ENCODE assay signal across 8 cellular contexts in the genomic region with DNA sequence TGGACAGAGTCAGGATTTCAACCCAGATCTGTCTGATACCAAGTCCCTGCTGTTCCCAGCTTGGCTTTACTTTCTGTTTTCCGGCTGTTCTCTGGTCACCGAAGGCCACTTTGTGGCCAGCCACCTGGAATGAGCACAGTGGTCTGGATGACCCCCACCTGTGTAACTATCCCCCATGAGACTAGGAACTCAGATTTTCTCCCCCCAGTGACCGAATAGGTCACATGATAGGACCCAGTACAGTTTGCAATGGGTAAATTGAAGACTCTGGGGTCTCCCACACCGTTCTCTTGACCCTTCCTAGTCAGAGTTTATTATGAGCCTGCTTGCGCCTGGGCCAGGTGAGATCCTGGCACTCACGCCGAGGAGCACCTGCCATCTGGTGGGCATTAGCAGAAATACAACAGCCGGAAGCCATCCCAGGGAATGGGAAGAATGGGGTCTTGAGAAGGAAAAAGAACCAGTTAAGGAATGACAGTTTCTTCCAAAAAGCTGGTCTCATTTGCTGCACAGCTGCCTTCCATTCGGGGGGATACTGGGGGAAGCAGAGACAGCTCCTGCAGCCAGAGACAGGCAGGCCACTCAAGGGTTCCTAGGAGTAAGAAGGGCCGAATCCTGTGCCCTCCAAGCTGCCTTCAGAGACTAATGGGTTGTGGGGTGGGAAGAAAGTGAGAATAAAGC. TPM values are rescaled to one million over a fixed set of nuclear protein-coding genes. Genes with fewer than 3 reads are reported as not detected.
DNase-seq lines count a peak whose midpoint lies in the region; ATAC-seq and TF ChIP-seq lines count a peak whose summit lies in the region.

No MANE protein-coding gene starts in this region.

- intact Hi-C loops in Right ventricle myocardium inferior (cut with DNase I) = loop anchor here (1.0 kb wide), 1 partner anchor 65 kb away; no protein-coding TSS in a partner anchor
- intact Hi-C loops in cardiac septum (cut with DNase I) = loop anchor here (1.0 kb wide), 1 partner anchor 65 kb away; no protein-coding TSS in a partner anchor
- intact Hi-C loops in mucosa of descending colon (cut with DNase I, micrococcal nuclease) = loop anchor here (5.0 kb wide), 1 partner anchor 66 kb away; no protein-coding TSS in a partner anchor
- intact Hi-C loops in tibial artery (cut with DNase I; ENCODE audit: low total_unique reads) = loop anchor here (2.0 kb wide), 1 partner anchor 65 kb away; no protein-coding TSS in a partner anchor

- no peak overlapping the region for H3K27ac ChIP-seq in effector memory CD4-positive, alpha-beta T cell (ENCODE audit: insufficient read depth, low read length, poor library complexity, severe bottlenecking)
- peak overlapping the region in 1 of 2 donors; percentile 2 for H3K27ac ChIP-seq in tibial artery

- H3K36me3 ChIP-seq in effector memory CD4-positive, alpha-beta T cell (ENCODE audit: control insufficient read depth, insufficient read depth, low read length) = no peaks in the 10 kb centered on the region
- no peaks in the 10 kb centered on the region for H3K36me3 ChIP-seq in mucosa of descending colon (ENCODE audit: low read depth)
- H3K36me3 ChIP-seq in tibial artery = peaks cover 0 to 20% (median 0%) of the 10 kb centered on the region in 3 donors

- no peaks in the 10 kb centered on the region for H3K9me3 ChIP-seq in effector memory CD4-positive, alpha-beta T cell (ENCODE audit: control insufficient read depth, low read length)
- H3K9me3 ChIP-seq in mucosa of descending colon = no peaks in the 10 kb centered on the region
- H3K9me3 ChIP-seq in tibial artery = no peaks in the 10 kb centered on the region

- ATAC-seq in Right ventricle myocardium inferior = peak; percentile 79
- peak; percentile 92 for ATAC-seq in mucosa of descending colon
- ATAC-seq in HG03039 (IDR thresholded peaks at IDR 0.05; ENCODE audit: unreplicated experiment) = no peak

- TF ChIP-seq CTCF in mucosa of descending colon (IDR thresholded peaks at IDR 0.05) = peak; percentile 75
- peak; percentile 86 to 91 for TF ChIP-seq CTCF in tibial artery (IDR thresholded peaks at IDR 0.05)

- no peaks in the 10 kb centered on the region for H3K27me3 ChIP-seq in effector memory CD4-positive, alpha-beta T cell (replicated peaks; ENCODE audit: control insufficient read depth, insufficient read depth, low read length, poor library complexity, severe bottlenecking)
- H3K27me3 ChIP-seq in tibial artery = no peaks in the 10 kb centered on the region

- H3K4me1 ChIP-seq in effector memory CD4-positive, alpha-beta T cell (ENCODE audit: control insufficient read depth, insufficient read depth, low read length, poor library complexity, severe bottlenecking) = peaks cover 4% of the 10 kb centered on the region
- H3K4me1 ChIP-seq in mucosa of descending colon (ENCODE audit: low read depth) (peaks cover 2% of the 10 kb centered on the region), tibial artery (peaks cover 0 to 21% (median 13%) of the 10 kb centered on the region in 4 donors)

- DNase-seq in Right ventricle myocardium inferior (ENCODE audit: missing footprints) = no peak
- no peak for DNase-seq in cardiac septum (ENCODE audit: low spot score)
- peak; percentile 59 for DNase-seq in NCI-H2227 (lab: John Stamatoyannopoulos, UW; ENCODE audit: unreplicated experiment)
- DNase-seq in activated CD4-positive, alpha-beta T cell treated with anti-CD3 and anti-CD28 coated beads, Interleukin-2, amount 50 U/mL, for 4 hours = peak; percentile 41
- peak; percentile 18 to 38 (median 22) for DNase-seq in effector memory CD4-positive, alpha-beta T cell
- peak in 2 of 3 donors; percentile 57 to 70 for DNase-seq in mucosa of descending colon
- DNase-seq in tibial artery = no peak

- H3K4me3 ChIP-seq in effector memory CD4-positive, alpha-beta T cell (ENCODE audit: insufficient read depth, low read depth, low read length, poor library complexity, severe bottlenecking) = no peak overlapping the region
- H3K4me3 ChIP-seq in mucosa of descending colon (no peak overlapping the region), tibial artery (no peak overlapping the region)

RNA-seq across cellular contexts. Expression of gene PHYHD1, which starts 7.1 kb away (rescaled TPM):
- total RNA-seq in Right ventricle myocardium inferior (30.2 TPM), cardiac septum (21.9 TPM), mucosa of descending colon (10 to 100 TPM in 1 of 3 donors, 1 to 10 TPM in 2; 2.2 to 19.0 (median 5.2) TPM)

RNA-seq across cellular contexts. Expression of gene DOLK, which starts 19.5 kb away (rescaled TPM):
- 7.5 TPM for total RNA-seq in Right ventricle myocardium inferior
- 9.8 TPM for total RNA-seq in cardiac septum
- total RNA-seq in mucosa of descending colon = 1 to 10 TPM; 8.7 to 9.9 (median 9.7) TPM

RNA-seq across cellular contexts. Expression of gene NUP188, which starts 19.6 kb away (rescaled TPM):
- total RNA-seq in Right ventricle myocardium inferior (16.0 TPM), cardiac septum (36.3 TPM), mucosa of descending colon (10 to 100 TPM; 24.4 to 36.7 (median 30.4) TPM)

RNA-seq across cellular contexts. Expression of gene LRRC8A, which starts 45.9 kb away (rescaled TPM):
- 23.9 TPM for total RNA-seq in Right ventricle myocardium inferior
- 24.2 TPM for total RNA-seq in cardiac septum
- total RNA-seq in mucosa of descending colon = 10 to 100 TPM; 25.3 to 48.5 (median 25.4) TPM

RNA-seq across cellular contexts. Expression of gene KYAT1, which starts 46.1 kb away (rescaled TPM):
- total RNA-seq in Right ventricle myocardium inferior (11.9 TPM), cardiac septum (9.2 TPM), mucosa of descending colon (1 to 10 TPM; 1.9 to 6.4 (median 2.9) TPM)

Comparison
In these comparisons a context has a peak if more than half of its experiments do, and no peak if none do; other contexts are left out.
1. DNase-seq: peak in NCI-H2227 (single experiment), activated CD4-positive, alpha-beta T cell treated with anti-CD3 and anti-CD28 coated beads, Interleukin-2, amount 50 U/mL, for 4 hours (2 of 2), effector memory CD4-positive, alpha-beta T cell (3 of 3) and mucosa of descending colon (2 of 3); none in Right ventricle myocardium inferior (single experiment), cardiac septum (single experiment) and tibial artery (0 of 2).